Comparison of ENCODE assay signal across 8 cellular contexts in the genomic region with DNA sequence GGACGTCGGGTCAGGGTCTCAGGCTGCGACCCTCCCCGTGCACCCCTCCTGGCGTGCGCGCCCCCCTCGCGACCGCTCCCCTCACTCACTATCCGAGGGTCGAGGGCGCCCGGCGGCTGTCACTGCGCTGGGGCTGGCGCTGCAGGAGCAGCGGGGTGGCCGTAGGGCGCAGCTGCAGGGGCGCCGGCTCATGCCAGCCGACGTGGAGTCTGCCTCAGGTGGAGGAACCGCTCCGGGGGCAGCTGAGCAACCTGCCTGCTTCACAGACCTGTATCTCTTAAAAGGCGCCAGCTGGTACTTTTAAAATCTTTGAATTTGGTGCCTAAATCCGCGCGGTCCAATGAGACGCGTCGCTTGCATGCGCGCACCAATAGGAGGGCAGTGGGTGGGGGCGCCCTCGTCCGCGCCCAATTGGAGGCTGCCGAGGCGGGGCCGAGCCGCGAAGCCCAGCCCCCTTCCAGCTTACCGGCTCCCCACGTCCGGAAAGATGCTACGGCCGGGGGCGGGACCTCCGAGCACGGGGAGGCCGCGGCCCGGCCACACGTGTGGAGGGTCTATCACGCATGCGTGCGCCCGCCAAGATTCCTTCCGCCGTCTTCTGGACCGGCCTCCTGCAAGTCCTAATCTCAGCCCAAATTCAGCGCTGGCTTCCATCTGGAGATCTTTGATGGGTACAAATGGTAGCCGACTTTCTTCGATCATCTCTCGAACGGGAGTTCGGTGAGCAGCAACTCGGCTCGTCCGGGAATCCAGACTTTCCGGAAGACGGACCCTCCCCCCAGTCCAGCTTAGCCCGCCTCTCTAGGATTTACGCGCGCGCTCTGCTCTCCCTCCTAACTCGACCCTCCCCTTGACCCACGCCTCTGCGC. TPM values are rescaled to one million over a fixed set of nuclear protein-coding genes. Genes with fewer than 3 reads are reported as not detected.
DNase-seq lines count a peak whose midpoint lies in the region; ATAC-seq and TF ChIP-seq lines count a peak whose summit lies in the region.

FBXO5 (minus strand) TSS at position 274 of the 869 bp plus-strand sequence; CDS start at position 192, 82 bp downstream.

- H3K9ac ChIP-seq in mucosa of rectum (ENCODE audit: low read depth in 1 of 2, low read length in 2 of 2), result peak within 1 kb of the TSS; percentile 78 to 80

- H3K27me3 ChIP-seq in mucosa of rectum (ENCODE audit: control insufficient read depth in 2 of 2, insufficient read depth in 2 of 2, low read length in 2 of 2), result no peaks in the 10 kb centered on the region

- peak within 1 kb of the TSS; percentile 96 for H3K4me3 Mint-ChIP-seq in activated T-cell treated with anti-CD3 and anti-CD28 coated beads, Interleukin-2, amount 50 U/mL, for 24 hours

- peak within 1 kb of the TSS; percentile 94 to 95 for H3K4me3 ChIP-seq in mucosa of rectum (ENCODE audit: low read length in 2 of 2)

- no peaks in the 10 kb centered on the region for H3K36me3 ChIP-seq in mucosa of rectum (ENCODE audit: control insufficient read depth in 2 of 2, insufficient read depth in 2 of 2, low read length in 2 of 2)

- peak; percentile 96 for DNase-seq in DMS153 treated with DMSO at 0.1 percent for 48 hours (lab: John Stamatoyannopoulos, UW; ENCODE audit: unreplicated experiment)
- DNase-seq in KBM-7, result peak; percentile 100
- DNase-seq in activated T-cell treated with anti-CD3 and anti-CD28 coated beads, Interleukin-2, amount 50 U/mL, for 24 hours, result peak; percentile 98
- peak; percentile 99 for DNase-seq in erythroblast (lab: John Stamatoyannopoulos, UW)
- peak; percentile 97 for DNase-seq in stimulated activated CD8-positive, alpha-beta memory T cell treated with anti-CD3 and anti-CD28 coated beads, Interleukin-4, amount 100 ng/mL, for 48 hours

- peaks cover 40% of the 10 kb centered on the region for H3K4me1 Mint-ChIP-seq in activated T-cell treated with anti-CD3 and anti-CD28 coated beads, Interleukin-2, amount 50 U/mL, for 24 hours (ENCODE audit: low read depth)

- no peaks in the 10 kb centered on the region for H3K9me3 Mint-ChIP-seq in activated T-cell treated with anti-CD3 and anti-CD28 coated beads, Interleukin-2, amount 50 U/mL, for 24 hours

- peak; percentile 77 for TF ChIP-seq POLR2A in erythroblast (IDR thresholded peaks at IDR 0.05; ENCODE audit: low read length)

- H3K27ac Mint-ChIP-seq in activated T-cell treated with anti-CD3 and anti-CD28 coated beads, Interleukin-2, amount 50 U/mL, for 24 hours, result peak within 1 kb of the TSS; percentile 100

- H3K36me3 Mint-ChIP-seq in activated T-cell treated with anti-CD3 and anti-CD28 coated beads, Interleukin-2, amount 50 U/mL, for 24 hours (ENCODE audit: low read depth), result peaks cover 72% of the 10 kb centered on the region

- peaks cover 11 to 16% of the 10 kb centered on the region in 2 donors for H3K4me1 ChIP-seq in mucosa of rectum (ENCODE audit: control insufficient read depth in 2 of 2, insufficient read depth in 2 of 2, low read length in 2 of 2)

- peak within 1 kb of the TSS; percentile 91 to 93 for H3K27ac ChIP-seq in mucosa of rectum (ENCODE audit: low read depth in 2 of 2, low read length in 2 of 2)

- H3K27me3 Mint-ChIP-seq in activated T-cell treated with anti-CD3 and anti-CD28 coated beads, Interleukin-2, amount 50 U/mL, for 24 hours, result no peaks in the 10 kb centered on the region

- ATAC-seq in GM21717 (IDR thresholded peaks at IDR 0.05; ENCODE audit: unreplicated experiment), result peak; percentile 84

- H3K9me3 ChIP-seq in mucosa of rectum (ENCODE audit: control insufficient read depth in 2 of 2, low read length in 2 of 2), result no peaks in the 10 kb centered on the region

- in situ Hi-C loops in KBM-7 (cut with MboI; ENCODE audit: low pct_unique_long_range_greater_than_20kb, low sequenced_read_pairs), result no loop called here

TF ChIP-seq in PFSK-1, 5 proteins besides CTCF, POLR2A, EP300 and RAD21:
- TF ChIP-seq REST (IDR thresholded peaks at IDR 0.05; ENCODE audit: insufficient read depth in 1 of 2, low read depth in 2 of 2, low read length in 2 of 2), result 0 out of 4 replicates have a peak, but pooled peaks of 1 of the 2 experiments have one; percentile 31
- TF ChIP-seq TAF1 (IDR thresholded peaks at IDR 0.05; ENCODE audit: borderline replicate concordance, insufficient read depth, low read length), result peak; percentile 86; the same call in 1 of the 2 replicates
- peak; percentile 24 for TF ChIP-seq FOXP2 (optimal IDR thresholded peaks at IDR 0.05; ENCODE audit: borderline replicate concordance, extremely low read depth, extremely low read length, insufficient read depth)
- peak; percentile 93 for TF ChIP-seq POLR2AphosphoS5 (IDR thresholded peaks at IDR 0.05; ENCODE audit: low read depth, low read length)
- TF ChIP-seq SIN3A (IDR thresholded peaks at IDR 0.05; ENCODE audit: borderline replicate concordance, insufficient read depth, low read length), result peak; percentile 97

RNA-seq across cellular contexts. Expression of gene FBXO5, which starts in this region (rescaled TPM):
- polyA plus RNA-seq in PFSK-1 (2012; ENCODE audit: insufficient read length, low read depth), result 6.0 TPM

Comparison
In these comparisons a context has a peak if more than half of its experiments do, and no peak if none do; other contexts are left out.
1. Peak in every context shown above with its lines: DNase-seq, ATAC-seq, H3K4me3 ChIP-seq and H3K27ac ChIP-seq.